Comparison of ENCODE assay signal across 2 cellular contexts in genomic region chr5:19866088-19866446, GRCh38.
TF ChIP-seq lines count a peak whose summit lies in the region.

No MANE protein-coding gene starts in this region.

TF ChIP-seq in SK-N-SH, 30 proteins besides CTCF, POLR2A, EP300 and RAD21:
- TF ChIP-seq CHD2 (IDR thresholded peaks at IDR 0.05; ENCODE audit: low read length, partially characterized antibody) (no peak), PBX3 (IDR thresholded peaks at IDR 0.05) (no peak), EZH2phosphoT487 (IDR thresholded peaks at IDR 0.05; ENCODE audit: borderline replicate concordance, low read depth) (no peak), RFX5 (IDR thresholded peaks at IDR 0.05; ENCODE audit: low read length) (no peak), IRF3 (IDR thresholded peaks at IDR 0.05; ENCODE audit: low read depth, low read length) (no peak), ZBTB33 (IDR thresholded peaks at IDR 0.05; ENCODE audit: borderline replicate concordance, low read depth) (no peak), FOSL2 (IDR thresholded peaks at IDR 0.05; ENCODE audit: borderline replicate concordance, low read depth) (no peak), NRF1 (IDR thresholded peaks at IDR 0.05; ENCODE audit: low read depth, low read length) (no peak), GATA2 (CRISPR knock-in tag; IDR thresholded peaks at IDR 0.05) (no peak), RCOR1 (IDR thresholded peaks at IDR 0.05; ENCODE audit: low read length) (no peak), TAF1 (IDR thresholded peaks at IDR 0.05; ENCODE audit: borderline replicate concordance, low read depth, low read length) (no peak), RXRA (IDR thresholded peaks at IDR 0.05; ENCODE audit: borderline replicate concordance, low read depth) (no peak), SMC3 (IDR thresholded peaks at IDR 0.05; ENCODE audit: low read depth, low read length) (no peak), USF1 (IDR thresholded peaks at IDR 0.05; ENCODE audit: borderline replicate concordance, low read depth) (no peak), USF2 (IDR thresholded peaks at IDR 0.05; ENCODE audit: borderline replicate concordance, low read depth, low read length) (no peak), MEF2A (IDR thresholded peaks at IDR 0.05; ENCODE audit: borderline replicate concordance, low read depth) (no peak), REST (IDR thresholded peaks at IDR 0.05; ENCODE audit: low read depth, low read length) (no peak), TCF12 (IDR thresholded peaks at IDR 0.05) (no peak)

TF ChIP-seq in SK-N-SH treated with all-trans-retinoic acid at 6 μM for 48 hours, 23 proteins besides CTCF, POLR2A, EP300 and RAD21:
- TF ChIP-seq CSDC2 (CRISPR knock-in tag; IDR thresholded peaks at IDR 0.05) = no peak
- no peak for TF ChIP-seq ISL1 (CRISPR knock-in tag; IDR thresholded peaks at IDR 0.05)
- no peak for TF ChIP-seq GLIS3 (CRISPR knock-in tag; IDR thresholded peaks at IDR 0.05)
- TF ChIP-seq TSHZ2 (CRISPR knock-in tag; IDR thresholded peaks at IDR 0.05) = no peak
- TF ChIP-seq ZFP3 (CRISPR knock-in tag; IDR thresholded peaks at IDR 0.05) = no peak
- no peak for TF ChIP-seq CSRNP3 (CRISPR knock-in tag; IDR thresholded peaks at IDR 0.05)
- no peak for TF ChIP-seq ARNTL (CRISPR knock-in tag; IDR thresholded peaks at IDR 0.05; ENCODE audit: borderline replicate concordance, low read depth)
